In genomic region chr4:9920029-9920428, GRCh38 we compare ENCODE assay signal across 8 cellular contexts.
"Had no signal": no experiment of that assay in that cellular context is flagged by ENCODE, and none has a peak within 500 bp of the region (broad histone marks: within the 10 kb centered on the region; RNA-seq: fewer than 3 reads in every experiment).

No MANE protein-coding gene starts in this region.

- ATAC-seq: GM12878 had no signal

- H3K4me3 ChIP-seq: GM12878 had no signal

- DNase-seq: GDM1, GF-D8 had no signal

- FAIRE-seq: G401.6, GM12878, GM12891, GM12892, GM18507, GM19239 had no signal
